8 cellular contexts compared by ENCODE assay signal in genomic region chr5:108727639-108728565, GRCh38. TPM values are rescaled to one million over a fixed set of nuclear protein-coding genes. Genes with fewer than 3 reads are reported as not detected.
DNase-seq lines count a peak whose midpoint lies in the region; ATAC-seq, FAIRE-seq and TF ChIP-seq lines count a peak whose summit lies in the region.

No MANE protein-coding gene starts in this region.

- peak; percentile 92 for ATAC-seq in GM19324 (IDR thresholded peaks at IDR 0.05; ENCODE audit: low FRiP score, unreplicated experiment)
- peak; percentile 87 for ATAC-seq in HG03432 (IDR thresholded peaks at IDR 0.05; ENCODE audit: unreplicated experiment)
- peak; percentile 100 for ATAC-seq in HepG2

- 4% methylated on average over 25 of the region's 61 CpGs for WGBS in HepG2 (ENCODE audit: low lambda C conversion rate)

- H3K4me1 ChIP-seq in HepG2 (ENCODE audit: insufficient read depth, low read length): peaks cover 21% of the 10 kb centered on the region

- intact Hi-C loops in dorsolateral prefrontal cortex (cut with DNase I): loop anchor here (1.0 to 2.0 kb wide), 2 partner anchors 20 to 21 kb away; no protein-coding TSS in a partner anchor
- intact Hi-C loops in HepG2 (cut with micrococcal nuclease; ENCODE audit: unreplicated experiment): loop anchor here (1.0 to 5.0 kb wide), 2 partner anchors 19 to 41 kb away; partner anchors contain the start of gene FER

- H3K9ac ChIP-seq in HepG2 (ENCODE audit: insufficient read depth, low read depth, low read length): peak overlapping the region; percentile 86

- TF ChIP-seq POLR2A in HepG2 (IDR thresholded peaks at IDR 0.05; ENCODE audit: insufficient read depth in 1 of 2, low read depth in 2 of 2, low read length in 2 of 2): peak; percentile 76 to 87

- H3K27ac ChIP-seq in dorsolateral prefrontal cortex (peak overlapping the region; percentile 7 to 95 (median 83)), HepG2 (ENCODE audit: extremely low read length, insufficient read depth, low read length) (peak overlapping the region; percentile 47)

- H3K27me3 ChIP-seq in dorsolateral prefrontal cortex (no peaks in the 10 kb centered on the region), HepG2 (ENCODE audit: control insufficient read depth in 1 of 2, insufficient read depth in 2 of 2, low read length in 2 of 2) (no peaks in the 10 kb centered on the region; a peak in 2 of 5 replicates)

- TF ChIP-seq CTCF in dorsolateral prefrontal cortex (IDR thresholded peaks at IDR 0.05 in 54 of 56, conservative IDR thresholded peaks at IDR 0.05 in 2 of 56; ENCODE audit: low read depth in 1 of 56, partially characterized antibody in 56 of 56) (peak in 17 of 56 donors; percentile 6 to 50 (median 25)), HepG2 (CRISPR knock-in tag; IDR thresholded peaks at IDR 0.05) (peak; percentile 18; the same call in 1 of the 2 replicates)

- FAIRE-seq in HepG2 (lab: Jason Lieb, UNC): no peak

- peak; percentile 77 for DNase-seq in CD1c-positive myeloid dendritic cell (ENCODE audit: extremely low spot score)
- DNase-seq in NCI-H526 (lab: John Stamatoyannopoulos, UW): peak; percentile 50 to 83
- peak; percentile 7 to 19 for DNase-seq in activated CD4-positive, alpha-beta T cell treated with anti-CD3 and anti-CD28 coated beads, Interleukin-2, amount 50 U/mL, for 24 hours (ENCODE audit: low read depth in 1 of 2, low spot score in 1 of 2)
- peak; percentile 60 to 88 (median 78) for DNase-seq in dorsolateral prefrontal cortex
- DNase-seq in HepG2 (ENCODE audit: low spot score): peak; percentile 59
- DNase-seq in stimulated activated CD4-positive, alpha-beta T cell treated with anti-CD3 and anti-CD28 coated beads, Interleukin-4, amount 100 ng/mL, for 4 hours: peak; percentile 15 to 26

- no peaks in the 10 kb centered on the region for H4K20me1 ChIP-seq in HepG2 (ENCODE audit: insufficient read depth, low read length)

- H3K4me2 ChIP-seq in HepG2 (ENCODE audit: low read depth, low read length): peak overlapping the region; percentile 94

- no peaks in the 10 kb centered on the region for H3K9me3 ChIP-seq in HepG2 (ENCODE audit: low read length)

- CTCF ChIA-PET in HepG2 (lab: Yijun Ruan, JAX; ENCODE audit: low intra/inter-chr PET ratio, low total read pairs): no interaction called here

- H3K4me3 ChIP-seq in dorsolateral prefrontal cortex (peak overlapping the region; percentile 60 to 88 (median 77)), HepG2 (replicated peaks in 1 of 3; ENCODE audit: insufficient read depth in 1 of 3, low read depth in 2 of 3, low read length in 3 of 3) (peak overlapping the region; percentile 71 to 90 (median 80))

- H3K79me2 ChIP-seq in HepG2 (ENCODE audit: insufficient read depth, low read length): no peaks in the 10 kb centered on the region

- BruUV-seq in HepG2 (replicated peaks; lab: Mats Ljungman, UMichigan): TSS peak; percentile 97

- no peak for TF ChIP-seq RAD21 in HepG2 (CRISPR knock-in tag; IDR thresholded peaks at IDR 0.05)

- H2AFZ ChIP-seq in HepG2 (ENCODE audit: low read length): peak overlapping the region; percentile 72

- no peaks in the 10 kb centered on the region for H3K36me3 ChIP-seq in HepG2 (replicated peaks in 1 of 2; ENCODE audit: control insufficient read depth in 1 of 2, insufficient read depth in 2 of 2, low read length in 2 of 2)

- peak in 1 of 2 experiments; percentile 15; a peak in 1 of 4 replicates for TF ChIP-seq EP300 in HepG2 (IDR thresholded peaks at IDR 0.05; ENCODE audit: low read depth in 2 of 2, low read length in 2 of 2)
- peak; percentile 8; the same call in 1 of the 2 replicates for TF ChIP-seq EP300 in HepG2 (CRISPR knock-in tag; IDR thresholded peaks at IDR 0.05; ENCODE audit: borderline replicate concordance)

- in situ Hi-C loops in HepG2 (cut with HindIII; ENCODE audit: extremely low pct_ligation_motif_present, low pct_unique_long_range_greater_than_20kb): no loop called here

- POLR2A ChIA-PET in HepG2 (lab: Yijun Ruan, JAX): interaction anchor here (0.7 to 3.2 kb wide), 7 partner anchors 20 to 960 kb away, joined by 3 to 46 read pairs (median 4); partner anchors contain the start of genes FBXL17, FER and PJA2

TF ChIP-seq in HepG2, 621 proteins besides CTCF, POLR2A, EP300 and RAD21 (continues in another document):
- TF ChIP-seq PHF5A (CRISPR knock-in tag; IDR thresholded peaks at IDR 0.05; ENCODE audit: low read depth, unreplicated experiment): no peak
- no peak for TF ChIP-seq MEIS1 (CRISPR knock-in tag; IDR thresholded peaks at IDR 0.05; ENCODE audit: borderline replicate concordance)
- peak; percentile 86; the same call in 1 of the 2 replicates for TF ChIP-seq ZNF274 (CRISPR knock-in tag; IDR thresholded peaks at IDR 0.05)
- TF ChIP-seq ZNF329 (CRISPR knock-in tag; IDR thresholded peaks at IDR 0.05; ENCODE audit: low read depth): 0 out of 2 replicates have a peak, but pooled peaks have one; percentile 47
- peak; percentile 56; the same call in 1 of the 2 replicates for TF ChIP-seq ZNF772 (CRISPR knock-in tag; IDR thresholded peaks at IDR 0.05)
- TF ChIP-seq ZNF841 (CRISPR knock-in tag; IDR thresholded peaks at IDR 0.05; ENCODE audit: borderline replicate concordance): no peak
- TF ChIP-seq ZNF382 (CRISPR knock-in tag; IDR thresholded peaks at IDR 0.05; ENCODE audit: borderline replicate concordance): no peak
- no peak for TF ChIP-seq ELK4 (CRISPR knock-in tag; IDR thresholded peaks at IDR 0.05; ENCODE audit: borderline replicate concordance)
- TF ChIP-seq SMAD1 (CRISPR knock-in tag; IDR thresholded peaks at IDR 0.05; ENCODE audit: borderline replicate concordance, low read depth): peak; percentile 73; the same call in 1 of the 2 replicates
- TF ChIP-seq GMEB1 (CRISPR knock-in tag; IDR thresholded peaks at IDR 0.05; ENCODE audit: borderline replicate concordance): peak; percentile 67; the same call in 1 of the 2 replicates
- peak; percentile 81 for TF ChIP-seq SALL1 (CRISPR knock-in tag; IDR thresholded peaks at IDR 0.05)
- TF ChIP-seq ZNF496 (CRISPR knock-in tag; IDR thresholded peaks at IDR 0.05; ENCODE audit: insufficient replicate concordance): no peak
- TF ChIP-seq RORA (CRISPR knock-in tag; IDR thresholded peaks at IDR 0.05): no peak
- no peak for TF ChIP-seq ZSCAN25 (CRISPR knock-in tag; IDR thresholded peaks at IDR 0.05)
- peak; percentile 67; the same call in 1 of the 2 replicates for TF ChIP-seq KDM3A (CRISPR knock-in tag; IDR thresholded peaks at IDR 0.05; ENCODE audit: low read depth)
- peak; percentile 95 for TF ChIP-seq ZNF224 (CRISPR knock-in tag; IDR thresholded peaks at IDR 0.05)
- TF ChIP-seq ZBTB3 (CRISPR knock-in tag; IDR thresholded peaks at IDR 0.05; ENCODE audit: borderline replicate concordance, low read depth): no peak
- TF ChIP-seq JUNB (CRISPR knock-in tag; IDR thresholded peaks at IDR 0.05; ENCODE audit: borderline replicate concordance): no peak

RNA-seq across cellular contexts. Expression of gene FER, which starts 19.8 kb away (rescaled TPM):
- total RNA-seq in dorsolateral prefrontal cortex: 10 to 100 TPM; 39.6 to 77.6 (median 61.7) TPM
- 29.0 and 50.4 TPM in 2 replicates for total RNA-seq in HepG2 (2016; rRNA removed; fragmentation: Illumina TruSeq; extraction: Trizol)
- total RNA-seq in HepG2 (2016; cell fraction: cytosol; rRNA removed; fragmentation: Illumina TruSeq; extraction: Trizol; ENCODE audit: low read depth): 7.0 and 7.7 TPM in 2 replicates
- 28.5 and 55.0 TPM in 2 replicates for total RNA-seq in HepG2 (2016; cell fraction: insoluble cytoplasmic fraction; rRNA removed; fragmentation: Illumina TruSeq; extraction: Trizol)
- 7.8 and 7.9 TPM in 2 replicates for total RNA-seq in HepG2 (2016; cell fraction: membrane; rRNA removed; fragmentation: Illumina TruSeq; extraction: Trizol)
- total RNA-seq in HepG2 (2016; cell fraction: nucleus; rRNA removed; fragmentation: Illumina TruSeq; extraction: Trizol): 57.2 and 62.0 TPM in 2 replicates
- 6.0 and 7.9 TPM in 2 replicates for polyA plus RNA-seq in HepG2 (2011; rRNA removed)
- polyA plus RNA-seq in HepG2 (2011; cell fraction: cytosol; rRNA removed): 2.8 and 4.9 TPM in 2 replicates
- 5.2 and 6.2 TPM in 2 replicates for polyA plus RNA-seq in HepG2 (2011; cell fraction: nucleus; rRNA removed)
- 6.6 and 12.7 TPM in 2 replicates for polyA plus RNA-seq in HepG2 (2012)
- polyA plus RNA-seq in HepG2 (2016; cell fraction: cytosol; fragmentation: Illumina TruSeq; extraction: Trizol; ENCODE audit: low read depth): 1.4 and 2.0 TPM in 2 replicates
- 13.4 and 16.6 TPM in 2 replicates for polyA plus RNA-seq in HepG2 (2016; cell fraction: insoluble cytoplasmic fraction; fragmentation: Illumina TruSeq; extraction: Trizol; ENCODE audit: low read depth)
- 1.3 and 1.7 TPM in 2 replicates for polyA plus RNA-seq in HepG2 (2016; cell fraction: membrane; fragmentation: Illumina TruSeq; extraction: Trizol; ENCODE audit: low read depth)
- polyA plus RNA-seq in HepG2 (2016; cell fraction: nucleus; fragmentation: Illumina TruSeq; extraction: Trizol; ENCODE audit: insufficient read depth, low read depth): 9.0 and 9.1 TPM in 2 replicates
- 12.5 and 21.6 TPM in 2 replicates for polyA minus RNA-seq in HepG2 (2011; rRNA and poly(A)+ RNA removed; ENCODE audit: low replicate concordance)
- polyA minus RNA-seq in HepG2 (2011; cell fraction: cytosol; rRNA and poly(A)+ RNA removed): 23.5 and 30.5 TPM in 2 replicates
- polyA minus RNA-seq in HepG2 (2011; cell fraction: nucleus; rRNA and poly(A)+ RNA removed): 105 and 120 TPM in 2 replicates

Comparison
In these comparisons a context has a peak if more than half of its experiments do, and no peak if none do; other contexts are left out.
1. Peak in every context shown above with its lines: DNase-seq, ATAC-seq, H3K4me3 ChIP-seq and H3K27ac ChIP-seq.
2. DNase-seq: peak in every context shown above with its lines; median percentile 78 in dorsolateral prefrontal cortex; 77 in CD1c-positive myeloid dendritic cell; 66 in NCI-H526; 59 in HepG2; 20 in stimulated activated CD4-positive, alpha-beta T cell treated with anti-CD3 and anti-CD28 coated beads, Interleukin-4, amount 100 ng/mL, for 4 hours; 13 in activated CD4-positive, alpha-beta T cell treated with anti-CD3 and anti-CD28 coated beads, Interleukin-2, amount 50 U/mL, for 24 hours.